In genomic region chr11:120432056-120433018, GRCh38 we compare ENCODE assay signal across 8 cellular contexts.
A peak's percentile ranks its signal among the peaks of the same experiment; 100 is the strongest.
DNase-seq lines count a peak whose midpoint lies in the region; FAIRE-seq and TF ChIP-seq lines count a peak whose summit lies in the region.

No MANE protein-coding gene starts in this region.

- no peaks in the 10 kb centered on the region; the same call in 1 of the 2 replicates for H3K79me2 ChIP-seq in MM.1S (ENCODE audit: low read length)

- H4K20me1 ChIP-seq in MM.1S (ENCODE audit: insufficient read depth, low read length) = no peaks in the 10 kb centered on the region

- no peaks in the 10 kb centered on the region for H3K9me2 ChIP-seq in MM.1S (replicated peaks; ENCODE audit: insufficient read depth, low read length)

- TF ChIP-seq CTCF in bronchial epithelial cell (IDR thresholded peaks at IDR 0.05; ENCODE audit: insufficient read depth, low read length, severe bottlenecking) (no peak), MM.1S (IDR thresholded peaks at IDR 0.05; ENCODE audit: low read length) (no peak)

- H3K36me3 Mint-ChIP-seq in activated CD4-positive, alpha-beta T cell treated with anti-CD3 and anti-CD28 coated beads, Interleukin-2, amount 10 ng/mL, durations not matched to agents 7 days and 5 days (ENCODE audit: low read depth) = no peaks in the 10 kb centered on the region

- H3K9ac ChIP-seq in MM.1S (ENCODE audit: low read length) = no peak overlapping the region

- no peak overlapping the region for H3K4me3 Mint-ChIP-seq in activated CD4-positive, alpha-beta T cell treated with anti-CD3 and anti-CD28 coated beads, Interleukin-2, amount 10 ng/mL, durations not matched to agents 7 days and 5 days

- H3K27ac ChIP-seq in mesodermal cell (ENCODE audit: low read depth, low read length, severe bottlenecking) (peak overlapping the region; percentile 93), MM.1S (ENCODE audit: low read length) (no peak overlapping the region)

- H3K27me3 ChIP-seq in bronchial epithelial cell (ENCODE audit: control insufficient read depth, insufficient read depth, low read length) (no peaks in the 10 kb centered on the region), MM.1S (replicated peaks; ENCODE audit: insufficient read depth, low read length) (no peaks in the 10 kb centered on the region)

- no peak overlapping the region for H3K4me3 ChIP-seq in bronchial epithelial cell (ENCODE audit: low read depth, low read length)
- H3K4me3 ChIP-seq in mesodermal cell (ENCODE audit: extremely low read depth, insufficient read depth, low read length, poor library complexity, severe bottlenecking) = no peak overlapping the region
- no peak overlapping the region for H3K4me3 ChIP-seq in MM.1S (ENCODE audit: low read length)

- DNase-seq in activated CD4-positive, alpha-beta T cell treated with anti-CD3 and anti-CD28 coated beads for 4 hours = peak; percentile 4 to 13
- no peak for DNase-seq in activated CD4-positive, alpha-beta T cell treated with anti-CD3 and anti-CD28 coated beads, Interleukin-2, amount 10 ng/mL, durations not matched to agents 7 days and 5 days
- DNase-seq in NOMO-1 treated with DMSO at 0.1 percent for 48 hours (lab: John Stamatoyannopoulos, UW; ENCODE audit: unreplicated experiment) = peak; percentile 78
- peak; percentile 99 for DNase-seq in bronchial epithelial cell (ENCODE audit: low read depth)
- no peak for DNase-seq in NCI-H345 (lab: John Stamatoyannopoulos, UW)
- DNase-seq in MM.1S = no peak
- DNase-seq in effector CD8-positive, alpha-beta T cell (lab: John Stamatoyannopoulos, UW) = no peak

- no peaks in the 10 kb centered on the region for H3K9me3 Mint-ChIP-seq in activated CD4-positive, alpha-beta T cell treated with anti-CD3 and anti-CD28 coated beads, Interleukin-2, amount 10 ng/mL, durations not matched to agents 7 days and 5 days

- H3K4me1 Mint-ChIP-seq in activated CD4-positive, alpha-beta T cell treated with anti-CD3 and anti-CD28 coated beads, Interleukin-2, amount 10 ng/mL, durations not matched to agents 7 days and 5 days = peaks cover 13% of the 10 kb centered on the region

- no peaks in the 10 kb centered on the region for H3K9me3 ChIP-seq in mesodermal cell (ENCODE audit: control insufficient read depth, low read length)
- H3K9me3 ChIP-seq in MM.1S (replicated peaks; ENCODE audit: insufficient read depth, low read length) = no peaks in the 10 kb centered on the region

- H3K4me2 ChIP-seq in MM.1S (ENCODE audit: low read depth, low read length) = no peak overlapping the region

- H3K4me1 ChIP-seq in mesodermal cell (ENCODE audit: control insufficient read depth, insufficient read depth, low read length, poor library complexity, severe bottlenecking) = no peaks in the 10 kb centered on the region
- H3K4me1 ChIP-seq in MM.1S (ENCODE audit: low read length) = no peaks in the 10 kb centered on the region

- H2AFZ ChIP-seq in MM.1S (ENCODE audit: low read length) = no peak overlapping the region

- POLR2A ChIA-PET in activated CD4-positive, alpha-beta T cell treated with anti-CD3 and anti-CD28 coated beads, Interleukin-2, amount 10 ng/mL, durations not matched to agents 7 days and 5 days (lab: Charles Lee) = no interaction called here

- H3F3A ChIP-seq in MM.1S (ENCODE audit: insufficient read depth, low read length) = no peaks in the 10 kb centered on the region

- no peak overlapping the region for H3K27ac Mint-ChIP-seq in activated CD4-positive, alpha-beta T cell treated with anti-CD3 and anti-CD28 coated beads, Interleukin-2, amount 10 ng/mL, durations not matched to agents 7 days and 5 days

- H3K36me3 ChIP-seq in bronchial epithelial cell (ENCODE audit: control insufficient read depth, insufficient read depth, low read length) (no peaks in the 10 kb centered on the region), mesodermal cell (ENCODE audit: control insufficient read depth, insufficient read depth, low read length) (peaks cover 47% of the 10 kb centered on the region), MM.1S (replicated peaks; ENCODE audit: insufficient read depth, low read length) (peaks cover 3% of the 10 kb centered on the region; the same call in 1 of the 2 replicates)

- no peaks in the 10 kb centered on the region for H3K27me3 Mint-ChIP-seq in activated CD4-positive, alpha-beta T cell treated with anti-CD3 and anti-CD28 coated beads, Interleukin-2, amount 10 ng/mL, durations not matched to agents 7 days and 5 days

- CTCF ChIA-PET in activated CD4-positive, alpha-beta T cell treated with anti-CD3 and anti-CD28 coated beads, Interleukin-2, amount 10 ng/mL, durations not matched to agents 7 days and 5 days (lab: Charles Lee) = no interaction called here

- peak; percentile 64 for FAIRE-seq in bronchial epithelial cell (lab: Jason Lieb, UNC)

- 90 to 100% methylated on average over 2 to 4 of the region's 4 CpGs for WGBS in mesodermal cell (ENCODE audit: insufficient coverage in 2 of 2), 2 experiments

Comparison
In these comparisons a context has a peak if more than half of its experiments do, and no peak if none do; other contexts are left out.
1. DNase-seq: peak in activated CD4-positive, alpha-beta T cell treated with anti-CD3 and anti-CD28 coated beads for 4 hours (2 of 2), NOMO-1 treated with DMSO at 0.1 percent for 48 hours (single experiment) and bronchial epithelial cell (single experiment); none in activated CD4-positive, alpha-beta T cell treated with anti-CD3 and anti-CD28 coated beads, Interleukin-2, amount 10 ng/mL, durations not matched to agents 7 days and 5 days (single experiment), NCI-H345 (single experiment), MM.1S (single experiment) and effector CD8-positive, alpha-beta T cell (single experiment).